Comparison of ENCODE assay signal across 17 cellular contexts in genomic region chr5:147573171-147573570, GRCh38.
DNase-seq lines count a peak whose midpoint lies in the region; ATAC-seq and TF ChIP-seq lines count a peak whose summit lies in the region.
"Had no signal": no experiment of that assay in that cellular context is flagged by ENCODE, and none has a peak within 500 bp of the region (broad histone marks: within the 10 kb centered on the region; RNA-seq: fewer than 3 reads in every experiment).

No MANE protein-coding gene starts in this region.

- no peaks in the 10 kb centered on the region for H3K4me1 Mint-ChIP-seq in effector memory CD8-positive, alpha-beta T cell (ENCODE audit: low read depth in 2 of 2)
- H3K4me1 Mint-ChIP-seq: CD14-positive monocyte; CD4-positive, alpha-beta memory T cell had no signal

- ATAC-seq in SK-N-SH treated with all-trans-retinoic acid at 6 μM for 48 hours (no peak), HG03520 (IDR thresholded peaks at IDR 0.05; ENCODE audit: unreplicated experiment) (no peak)
- ATAC-seq in effector memory CD8-positive, alpha-beta T cell (replicated peaks): no peak
- ATAC-seq: A549 had no signal

- H3K9me3 Mint-ChIP-seq in effector memory CD8-positive, alpha-beta T cell: no peaks in the 10 kb centered on the region
- H3K9me3 Mint-ChIP-seq: CD14-positive monocyte had no signal

- POLR2A ChIA-PET in SK-N-SH (lab: Yijun Ruan, JAX): no interaction called here

- H3K79me2 ChIP-seq in SK-N-SH (ENCODE audit: insufficient read depth): no peaks in the 10 kb centered on the region
- no peaks in the 10 kb centered on the region for H3K79me2 ChIP-seq in Loucy (ENCODE audit: insufficient read depth, low read length)

- peaks cover 23 to 28% of the 10 kb centered on the region in 2 donors for H3K27me3 Mint-ChIP-seq in effector memory CD8-positive, alpha-beta T cell

- no peaks in the 10 kb centered on the region for H3K36me3 ChIP-seq in SK-N-SH (replicated peaks in 1 of 2; ENCODE audit: control insufficient read depth in 1 of 2, insufficient read depth in 2 of 2, low read length in 1 of 2)
- no peaks in the 10 kb centered on the region for H3K36me3 ChIP-seq in Loucy (ENCODE audit: insufficient read depth, low read length)
- H3K36me3 ChIP-seq in Peyer's patch: no peaks in the 10 kb centered on the region
- H3K36me3 ChIP-seq: BLaER1 had no signal

- no peak overlapping the region for H3K4me3 Mint-ChIP-seq in effector memory CD8-positive, alpha-beta T cell
- H3K4me3 Mint-ChIP-seq: CD14-positive monocyte; CD4-positive, alpha-beta memory T cell had no signal

- H3K27me3 ChIP-seq in SK-N-SH (ENCODE audit: insufficient read depth) (no peaks in the 10 kb centered on the region), Loucy (ENCODE audit: insufficient read depth, low read length, poor library complexity, severe bottlenecking) (no peaks in the 10 kb centered on the region), Peyer's patch (no peaks in the 10 kb centered on the region)
- H3K27me3 ChIP-seq: BLaER1 had no signal

- no peak for TF ChIP-seq EP300 in SK-N-SH (IDR thresholded peaks at IDR 0.05; ENCODE audit: borderline replicate concordance in 1 of 2, low read depth in 1 of 2, low read length in 1 of 2)

- no peak for TF ChIP-seq POLR2A in Peyer's patch (IDR thresholded peaks at IDR 0.05)

- H3K27ac ChIP-seq in SK-N-SH (ENCODE audit: low read depth in 2 of 2, low read length in 1 of 2) (no peak overlapping the region), Peyer's patch (no peak overlapping the region)
- H3K27ac ChIP-seq: 22Rv1, A549, BLaER1 had no signal

- no peak overlapping the region for H3K27ac Mint-ChIP-seq in effector memory CD8-positive, alpha-beta T cell
- H3K27ac Mint-ChIP-seq: CD14-positive monocyte; CD4-positive, alpha-beta memory T cell had no signal

- H3F3A ChIP-seq in SK-N-SH (replicated peaks; ENCODE audit: insufficient read depth) (peaks cover 3% of the 10 kb centered on the region), Loucy (ENCODE audit: low read depth) (no peaks in the 10 kb centered on the region)

- 88% methylated on average over 2 of the region's 2 CpGs for WGBS in SK-N-SH (ENCODE audit: low lambda C conversion rate)

- CTCF ChIA-PET in SK-N-SH (lab: Yijun Ruan, JAX): interaction anchor here (0.7 to 8.7 kb wide), 8 partner anchors 9 to 1045 kb away, joined by 3 to 76 read pairs (median 3); no protein-coding TSS in a partner anchor

- TF ChIP-seq RAD21 in SK-N-SH (IDR thresholded peaks at IDR 0.05; ENCODE audit: low read length): no peak

- H3K9ac ChIP-seq in SK-N-SH (no peak overlapping the region), Loucy (ENCODE audit: low read depth, low read length, poor library complexity, severe bottlenecking) (no peak overlapping the region)
- H3K9ac ChIP-seq: BLaER1 had no signal

- H3K4me3 ChIP-seq in SK-N-SH (ENCODE audit: low read depth in 2 of 2, low read length in 1 of 2) (no peak overlapping the region), Loucy (ENCODE audit: low read length, poor library complexity, severe bottlenecking) (no peak overlapping the region), Peyer's patch (no peak overlapping the region)
- H3K4me3 ChIP-seq: A549, BLaER1 had no signal

- H2AFZ ChIP-seq in SK-N-SH (ENCODE audit: low read depth) (peak overlapping the region; percentile 38; the same call in 1 of the 2 replicates), Loucy (ENCODE audit: low read length) (0 out of 2 replicates have a peak overlapping the region, but pooled peaks have one; percentile 19)

- H3K4me1 ChIP-seq in SK-N-SH (ENCODE audit: control insufficient read depth in 1 of 2, insufficient read depth in 2 of 2, low read depth in 1 of 2, low read length in 1 of 2): peaks cover 1 to 2% of the 10 kb centered on the region in 2 experiments; a peak in 2 of 4 replicates
- H3K4me1 ChIP-seq in Loucy (ENCODE audit: insufficient read depth, low read length, poor library complexity, severe bottlenecking): no peaks in the 10 kb centered on the region
- H3K4me1 ChIP-seq in Peyer's patch: no peaks in the 10 kb centered on the region
- H3K4me1 ChIP-seq: A549, BLaER1 had no signal

- H3K4me2 ChIP-seq in SK-N-SH (no peak overlapping the region), Loucy (ENCODE audit: low read depth, low read length, poor library complexity, severe bottlenecking) (no peak overlapping the region)
- H3K4me2 ChIP-seq: A549, BLaER1 had no signal

- TF ChIP-seq CTCF in SK-N-SH (IDR thresholded peaks at IDR 0.05) (no peak), Loucy (conservative IDR thresholded peaks at IDR 0.05; ENCODE audit: low read length) (no peak), Peyer's patch (IDR thresholded peaks at IDR 0.05) (no peak)

- H3K36me3 Mint-ChIP-seq in effector memory CD8-positive, alpha-beta T cell (ENCODE audit: insufficient read depth): no peaks in the 10 kb centered on the region
- H3K36me3 Mint-ChIP-seq: CD14-positive monocyte; CD4-positive, alpha-beta memory T cell had no signal

- DNase-seq in SK-N-SH (no peak), foreskin melanocyte (peak; percentile 56), Peyer's patch (no peak)
- no peak for DNase-seq in effector memory CD8-positive, alpha-beta T cell
- DNase-seq: Calu3; CD4-positive, alpha-beta memory T cell; DMS79 treated with DMSO at 0.1 percent for 48 hours; GF-D8; GOT3; HCEC 1CT had no signal

- H3K9me3 ChIP-seq in SK-N-SH (no peaks in the 10 kb centered on the region), Loucy (ENCODE audit: insufficient read depth, low read depth, low read length) (no peaks in the 10 kb centered on the region), Peyer's patch (no peaks in the 10 kb centered on the region)
- H3K9me3 ChIP-seq: A549, BLaER1 had no signal

- H3K9me2 ChIP-seq in SK-N-SH (no peaks in the 10 kb centered on the region), Loucy (replicated peaks; ENCODE audit: low read depth, low read length) (no peaks in the 10 kb centered on the region)

- H4K20me1 ChIP-seq in SK-N-SH (ENCODE audit: insufficient read depth) (no peaks in the 10 kb centered on the region), Loucy (ENCODE audit: insufficient read depth, low read length, poor library complexity, severe bottlenecking) (no peaks in the 10 kb centered on the region)
- H4K20me1 ChIP-seq: BLaER1 had no signal

TF ChIP-seq in SK-N-SH, 30 proteins besides CTCF, POLR2A, EP300 and RAD21 (continues in another document):
- TF ChIP-seq ELF1 (IDR thresholded peaks at IDR 0.05) (no peak), USF1 (IDR thresholded peaks at IDR 0.05; ENCODE audit: borderline replicate concordance, low read depth) (no peak), MAX (IDR thresholded peaks at IDR 0.05; ENCODE audit: low read depth) (no peak), NRF1 (IDR thresholded peaks at IDR 0.05; ENCODE audit: low read depth, low read length) (no peak), TEAD4 (IDR thresholded peaks at IDR 0.05; ENCODE audit: borderline replicate concordance, insufficient read depth) (no peak), MEF2A (IDR thresholded peaks at IDR 0.05; ENCODE audit: borderline replicate concordance, low read depth) (no peak), YY1 (IDR thresholded peaks at IDR 0.05; ENCODE audit: low read depth) (no peak), RCOR1 (IDR thresholded peaks at IDR 0.05; ENCODE audit: low read length) (no peak), SIN3A (IDR thresholded peaks at IDR 0.05; ENCODE audit: borderline replicate concordance, low read depth, low read length) (no peak), EZH2phosphoT487 (IDR thresholded peaks at IDR 0.05; ENCODE audit: borderline replicate concordance, low read depth) (no peak), NFIC (IDR thresholded peaks at IDR 0.05; ENCODE audit: borderline replicate concordance) (no peak), POLR2AphosphoS5 (IDR thresholded peaks at IDR 0.05; ENCODE audit: low read depth, low read length) (no peak), MXI1 (IDR thresholded peaks at IDR 0.05; ENCODE audit: low read depth, low read length) (no peak)

TF ChIP-seq in SK-N-SH treated with all-trans-retinoic acid at 6 μM for 48 hours, 23 proteins besides CTCF, POLR2A, EP300 and RAD21:
- TF ChIP-seq POU6F1 (CRISPR knock-in tag; IDR thresholded peaks at IDR 0.05; ENCODE audit: borderline replicate concordance, low read depth) (no peak), ZNF8 (CRISPR knock-in tag; IDR thresholded peaks at IDR 0.05) (no peak), OSR1 (CRISPR knock-in tag; IDR thresholded peaks at IDR 0.05) (no peak)
